34 cellular contexts compared by ENCODE assay signal in the genomic region with DNA sequence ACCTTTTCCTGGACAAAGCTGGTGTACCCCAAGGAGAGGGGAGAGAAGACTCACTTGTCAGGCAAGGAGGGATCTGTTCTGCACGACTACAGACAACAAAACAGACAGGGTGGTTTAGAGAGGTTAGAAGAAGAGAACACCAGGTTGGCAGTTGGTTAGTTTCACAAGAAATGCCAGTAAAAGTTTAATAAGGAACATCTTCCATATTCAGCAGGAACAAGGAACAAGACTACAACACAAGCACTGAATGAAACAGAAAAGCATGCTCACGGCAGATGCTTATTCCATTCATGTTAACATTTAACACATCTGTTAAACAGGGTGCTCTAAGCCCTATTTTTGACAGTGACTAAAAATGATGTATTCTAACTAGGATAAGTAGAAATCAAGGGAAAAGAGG.
"Had no signal": no experiment of that assay in that cellular context is flagged by ENCODE, and none has a peak within 500 bp of the region (broad histone marks: within the 10 kb centered on the region; RNA-seq: fewer than 3 reads in every experiment).

No MANE protein-coding gene starts in this region.

- ATAC-seq: activated CD8-positive, alpha-beta memory T cell treated with anti-CD3 and anti-CD28 coated beads, Interleukin-2, amount 10 ng/mL, durations not matched to agents 7 days and 5 days; activated naive CD8-positive, alpha-beta T cell treated with anti-CD3 and anti-CD28 coated beads, Interleukin-2, amount 50 U/mL, for 24 hours had no signal

- H3K4me2 ChIP-seq: KMS-11, SK-N-SH had no signal

- DNase-seq: activated B cell treated with CpG ODN at 0.5 μM for 24 hours; activated CD4-positive, alpha-beta T cell treated with anti-CD3 and anti-CD28 coated beads for 1 hour; activated CD4-positive, alpha-beta T cell treated with anti-CD3 and anti-CD28 coated beads, Interleukin-2, amount 10 ng/mL, durations not matched to agents 24 days and 14 days; activated CD4-positive, alpha-beta T cell treated with anti-CD3 and anti-CD28 coated beads, Interleukin-2, amount 50 U/mL, for 48 hours; activated CD8-positive, alpha-beta memory T cell treated with anti-CD3 and anti-CD28 coated beads, Interleukin-2, amount 10 ng/mL, durations not matched to agents 7 days and 5 days; activated effector memory CD4-positive, alpha-beta T cell treated with Interleukin-2 at 50 U/mL for 16 hours; activated naive CD4-positive, alpha-beta T cell; activated naive CD8-positive, alpha-beta T cell treated with anti-CD3 and anti-CD28 coated beads, Interleukin-2, amount 50 U/mL, for 24 hours; activated T-cell treated with anti-CD3 and anti-CD28 coated beads, Interleukin-2, amount 50 U/mL, for 24 hours; amniotic stem cell; brain microvascular endothelial cell; cerebellar nuclear complex; MG63; MV-4-11; NCI-H1092 treated with DMSO at 0.1 percent for 48 hours; NCI-H1417 treated with DMSO at 0.1 percent for 48 hours; NCI-H1694; NCI-H2029; NCI-H2107; NCI-H2171 treated with DMSO at 0.1 percent for 48 hours; NCI-H226; NCI-H526; NCI-H774; NK-92 treated with Interleukin-12 subunit alpha and Interleukin-12 subunit beta, amount 100 ng/mL, for 24 hours; OCI-M1; Peyer's patch; Right ventricle myocardium superior; SJCRH30; SK-N-SH had no signal

- H3K9me2 ChIP-seq: SK-N-SH had no signal

- H3K27me3 ChIP-seq: ascending aorta, brain microvascular endothelial cell, MG63, Peyer's patch, SJCRH30 had no signal

- H3K36me3 Mint-ChIP-seq: activated CD8-positive, alpha-beta memory T cell treated with anti-CD3 and anti-CD28 coated beads, Interleukin-2, amount 10 ng/mL, durations not matched to agents 7 days and 5 days; activated naive CD4-positive, alpha-beta T cell treated with anti-CD3 and anti-CD28 coated beads, Interleukin-2, amount 50 U/mL, for 24 hours had no signal

- H3K4me3 ChIP-seq: ascending aorta, MG63, Peyer's patch, SJCRH30 had no signal

- H3K4me3 Mint-ChIP-seq: activated B cell treated with CpG ODN at 0.5 μM for 24 hours; activated CD4-positive, alpha-beta T cell treated with anti-CD3 and anti-CD28 coated beads, Interleukin-2, amount 10 ng/mL, durations not matched to agents 24 days and 14 days; activated CD8-positive, alpha-beta memory T cell treated with anti-CD3 and anti-CD28 coated beads, Interleukin-2, amount 10 ng/mL, durations not matched to agents 7 days and 5 days; activated naive CD4-positive, alpha-beta T cell treated with anti-CD3 and anti-CD28 coated beads, Interleukin-2, amount 50 U/mL, for 24 hours; activated naive CD8-positive, alpha-beta T cell treated with anti-CD3 and anti-CD28 coated beads, Interleukin-2, amount 50 U/mL, for 24 hours; activated T-cell treated with anti-CD3 and anti-CD28 coated beads, Interleukin-2, amount 50 U/mL, for 24 hours; activated T-helper 1 cell treated with anti-CD3 and anti-CD28 coated beads, Interleukin-12 subunit alpha, Interleukin-12 subunit beta, Interleukin-2, Interleukin-4 antibody, amounts not matched to agents 30 ng/mL and 10 ng/mL and 1 ng/mL, durations not matched to agents 14 hours and 24 hours and 36 hours had no signal

- H3K27ac Mint-ChIP-seq: activated B cell treated with CpG ODN at 0.5 μM for 24 hours; activated CD4-positive, alpha-beta T cell treated with anti-CD3 and anti-CD28 coated beads, Interleukin-2, amount 10 ng/mL, durations not matched to agents 24 days and 14 days; activated CD8-positive, alpha-beta memory T cell treated with anti-CD3 and anti-CD28 coated beads, Interleukin-2, amount 10 ng/mL, durations not matched to agents 7 days and 5 days; activated naive CD4-positive, alpha-beta T cell treated with anti-CD3 and anti-CD28 coated beads, Interleukin-2, amount 50 U/mL, for 24 hours; activated naive CD8-positive, alpha-beta T cell treated with anti-CD3 and anti-CD28 coated beads, Interleukin-2, amount 50 U/mL, for 24 hours; activated T-cell treated with anti-CD3 and anti-CD28 coated beads, Interleukin-2, amount 50 U/mL, for 24 hours; activated T-helper 1 cell treated with anti-CD3 and anti-CD28 coated beads, Interleukin-12 subunit alpha, Interleukin-12 subunit beta, Interleukin-2, Interleukin-4 antibody, amounts not matched to agents 30 ng/mL and 10 ng/mL and 1 ng/mL, durations not matched to agents 14 hours and 24 hours and 36 hours had no signal

- H3K36me3 ChIP-seq: MG63 had no signal

- H3K9me3 ChIP-seq: ascending aorta, MG63, Peyer's patch, SJCRH30, SK-N-SH had no signal

- H3K4me1 Mint-ChIP-seq: activated B cell treated with CpG ODN at 0.5 μM for 24 hours; activated CD4-positive, alpha-beta T cell treated with anti-CD3 and anti-CD28 coated beads, Interleukin-2, amount 10 ng/mL, durations not matched to agents 24 days and 14 days; activated CD8-positive, alpha-beta memory T cell treated with anti-CD3 and anti-CD28 coated beads, Interleukin-2, amount 10 ng/mL, durations not matched to agents 7 days and 5 days; activated naive CD4-positive, alpha-beta T cell treated with anti-CD3 and anti-CD28 coated beads, Interleukin-2, amount 50 U/mL, for 24 hours; activated naive CD8-positive, alpha-beta T cell treated with anti-CD3 and anti-CD28 coated beads, Interleukin-2, amount 50 U/mL, for 24 hours had no signal

- H3K9ac ChIP-seq: KMS-11, SK-N-SH had no signal

- H3K27me3 Mint-ChIP-seq: activated B cell treated with CpG ODN at 0.5 μM for 24 hours; activated CD4-positive, alpha-beta T cell treated with anti-CD3 and anti-CD28 coated beads, Interleukin-2, amount 10 ng/mL, durations not matched to agents 24 days and 14 days; activated CD8-positive, alpha-beta memory T cell treated with anti-CD3 and anti-CD28 coated beads, Interleukin-2, amount 10 ng/mL, durations not matched to agents 7 days and 5 days; activated naive CD4-positive, alpha-beta T cell treated with anti-CD3 and anti-CD28 coated beads, Interleukin-2, amount 50 U/mL, for 24 hours; activated T-cell treated with anti-CD3 and anti-CD28 coated beads, Interleukin-2, amount 50 U/mL, for 24 hours had no signal

- H3K27ac ChIP-seq: ascending aorta, brain microvascular endothelial cell, KMS-11, Peyer's patch, RWPE1, SJCRH30 had no signal

- H3K4me1 ChIP-seq: ascending aorta, Peyer's patch, SJCRH30 had no signal

- H3K9me3 Mint-ChIP-seq: activated B cell treated with CpG ODN at 0.5 μM for 24 hours; activated CD4-positive, alpha-beta T cell treated with anti-CD3 and anti-CD28 coated beads, Interleukin-2, amount 10 ng/mL, durations not matched to agents 24 days and 14 days; activated naive CD4-positive, alpha-beta T cell treated with anti-CD3 and anti-CD28 coated beads, Interleukin-2, amount 50 U/mL, for 24 hours; activated naive CD8-positive, alpha-beta T cell treated with anti-CD3 and anti-CD28 coated beads, Interleukin-2, amount 50 U/mL, for 24 hours; activated T-cell treated with anti-CD3 and anti-CD28 coated beads, Interleukin-2, amount 50 U/mL, for 24 hours; activated T-helper 1 cell treated with anti-CD3 and anti-CD28 coated beads, Interleukin-12 subunit alpha, Interleukin-12 subunit beta, Interleukin-2, Interleukin-4 antibody, amounts not matched to agents 30 ng/mL and 10 ng/mL and 1 ng/mL, durations not matched to agents 14 hours and 24 hours and 36 hours had no signal
